In genomic region chr13:36819811-36820140, GRCh38 we compare ENCODE assay signal across 2 cellular contexts.
TF ChIP-seq lines count a peak whose summit lies in the region.

No MANE protein-coding gene starts in this region.

TF ChIP-seq in GM12878, 131 proteins besides CTCF, POLR2A, EP300 and RAD21:
- TF ChIP-seq SP1 (IDR thresholded peaks at IDR 0.05; ENCODE audit: low read depth, low read length) (no peak), ZSCAN29 (IDR thresholded peaks at IDR 0.05) (no peak), E2F4 (IDR thresholded peaks at IDR 0.05; ENCODE audit: low read depth, low read length) (peak; percentile 40; the same call in 1 of the 2 replicates), RCOR1 (conservative IDR thresholded peaks at IDR 0.05; ENCODE audit: low read depth, low read length) (no peak), CBFB (IDR thresholded peaks at IDR 0.05; ENCODE audit: low read depth) (no peak), MLLT1 (IDR thresholded peaks at IDR 0.05) (no peak), BCL11A (IDR thresholded peaks at IDR 0.05; ENCODE audit: low read depth, low read length) (no peak), MAX (IDR thresholded peaks at IDR 0.05; ENCODE audit: low read depth, low read length) (peak; percentile 38; the same call in 1 of the 2 replicates), NFYA (IDR thresholded peaks at IDR 0.05; ENCODE audit: borderline replicate concordance, low read depth, low read length) (no peak), POLR2AphosphoS2 (IDR thresholded peaks at IDR 0.05; ENCODE audit: low read depth, low read length) (no peak), BMI1 (IDR thresholded peaks at IDR 0.05; ENCODE audit: borderline replicate concordance) (no peak), STAT1 (conservative IDR thresholded peaks at IDR 0.05) (no peak), NR2C2 (IDR thresholded peaks at IDR 0.05; ENCODE audit: borderline replicate concordance, control insufficient read depth, insufficient read length, low read depth) (no peak), RUNX3 (IDR thresholded peaks at IDR 0.05; ENCODE audit: low read length) (peak; percentile 55)

TF ChIP-seq in HepG2, 621 proteins besides CTCF, POLR2A, EP300 and RAD21 (continues in another document):
- no peak for TF ChIP-seq MXI1 (IDR thresholded peaks at IDR 0.05; ENCODE audit: borderline replicate concordance, low read depth, low read length)
- no peak for TF ChIP-seq ZNF550 (CRISPR knock-in tag; IDR thresholded peaks at IDR 0.05; ENCODE audit: borderline replicate concordance)
- TF ChIP-seq JUND (CRISPR knock-in tag; IDR thresholded peaks at IDR 0.05): no peak
- no peak for TF ChIP-seq ZNF333 (CRISPR knock-in tag; IDR thresholded peaks at IDR 0.05; ENCODE audit: borderline replicate concordance)
- TF ChIP-seq BCLAF1 (IDR thresholded peaks at IDR 0.05): no peak
- 0 out of 2 replicates have a peak, but pooled peaks have one; percentile 10 for TF ChIP-seq KDM5A (IDR thresholded peaks at IDR 0.05; ENCODE audit: borderline replicate concordance, low read length)
- TF ChIP-seq ZBTB34 (CRISPR knock-in tag; IDR thresholded peaks at IDR 0.05): no peak
- TF ChIP-seq BCL3 (CRISPR knock-in tag; IDR thresholded peaks at IDR 0.05): no peak
- TF ChIP-seq REPIN1 (CRISPR knock-in tag; IDR thresholded peaks at IDR 0.05; ENCODE audit: borderline replicate concordance, low read depth): no peak
- TF ChIP-seq SKI (IDR thresholded peaks at IDR 0.05; ENCODE audit: partially characterized antibody): no peak
- no peak for TF ChIP-seq BRD4 (CRISPR knock-in tag; IDR thresholded peaks at IDR 0.05)
- no peak for TF ChIP-seq KLF6 (CRISPR knock-in tag; IDR thresholded peaks at IDR 0.05)
- TF ChIP-seq ZNF546 (CRISPR knock-in tag; conservative IDR thresholded peaks at IDR 0.05): no peak
- TF ChIP-seq TFDP1 (CRISPR knock-in tag; IDR thresholded peaks at IDR 0.05; ENCODE audit: borderline replicate concordance): 0 out of 2 replicates have a peak, but pooled peaks have one; percentile 44
- TF ChIP-seq MXD1 (CRISPR knock-in tag; IDR thresholded peaks at IDR 0.05): no peak
- TF ChIP-seq TFE3 (CRISPR knock-in tag; IDR thresholded peaks at IDR 0.05): no peak
- TF ChIP-seq ZNF264 (CRISPR knock-in tag; IDR thresholded peaks at IDR 0.05): no peak
- TF ChIP-seq GATAD2A (CRISPR knock-in tag; IDR thresholded peaks at IDR 0.05): no peak
- no peak; the same call in 1 of the 2 replicates for TF ChIP-seq PITX1 (CRISPR knock-in tag; IDR thresholded peaks at IDR 0.05)
- TF ChIP-seq ARID3A (IDR thresholded peaks at IDR 0.05; ENCODE audit: low read depth, low read length): no peak
- TF ChIP-seq CREB3 (CRISPR knock-in tag; IDR thresholded peaks at IDR 0.05): no peak
- no peak for TF ChIP-seq ZFP36L1 (CRISPR knock-in tag; IDR thresholded peaks at IDR 0.05)
- no peak for TF ChIP-seq ZBTB20 (CRISPR knock-in tag; IDR thresholded peaks at IDR 0.05; ENCODE audit: borderline replicate concordance, low read depth)
- no peak for TF ChIP-seq IRF2 (CRISPR knock-in tag; IDR thresholded peaks at IDR 0.05)
- TF ChIP-seq ZNF615 (CRISPR knock-in tag; IDR thresholded peaks at IDR 0.05; ENCODE audit: borderline replicate concordance): no peak
- no peak for TF ChIP-seq KLF11 (CRISPR knock-in tag; IDR thresholded peaks at IDR 0.05)
- TF ChIP-seq MBD4 (IDR thresholded peaks at IDR 0.05; ENCODE audit: borderline replicate concordance, low read length): no peak
- TF ChIP-seq ZBTB14 (CRISPR knock-in tag; IDR thresholded peaks at IDR 0.05): no peak
- TF ChIP-seq SKIL (CRISPR knock-in tag; IDR thresholded peaks at IDR 0.05; ENCODE audit: borderline replicate concordance): 0 out of 2 replicates have a peak, but pooled peaks have one; percentile 22
- TF ChIP-seq HNRNPH1 (optimal IDR thresholded peaks at IDR 0.05; ENCODE audit: low read depth, low read length): no peak
- TF ChIP-seq RFX5 (IDR thresholded peaks at IDR 0.05; ENCODE audit: low read depth, low read length): no peak
- TF ChIP-seq ATF5 (CRISPR knock-in tag; IDR thresholded peaks at IDR 0.05; ENCODE audit: low read depth): 0 out of 2 replicates have a peak, but pooled peaks have one; percentile 64
- TF ChIP-seq ZNF33B (CRISPR knock-in tag; IDR thresholded peaks at IDR 0.05): no peak
- no peak for TF ChIP-seq ETV5 (CRISPR knock-in tag; IDR thresholded peaks at IDR 0.05; ENCODE audit: borderline replicate concordance)
- TF ChIP-seq SMAD3 (CRISPR knock-in tag; IDR thresholded peaks at IDR 0.05): no peak
- TF ChIP-seq SMARCE1 (IDR thresholded peaks at IDR 0.05; ENCODE audit: borderline replicate concordance): no peak
- TF ChIP-seq MAX (IDR thresholded peaks at IDR 0.05): peak; percentile 52; the same call in 1 of the 2 replicates
- no peak for TF ChIP-seq KAT2B (IDR thresholded peaks at IDR 0.05; ENCODE audit: borderline replicate concordance, low read depth, low read length)
- no peak for TF ChIP-seq TEAD2 (CRISPR knock-in tag; IDR thresholded peaks at IDR 0.05)
- TF ChIP-seq ARNTL (CRISPR knock-in tag; IDR thresholded peaks at IDR 0.05): no peak
- TF ChIP-seq ARNT (IDR thresholded peaks at IDR 0.05): no peak
- TF ChIP-seq ZNF343 (CRISPR knock-in tag; IDR thresholded peaks at IDR 0.05): 0 out of 2 replicates have a peak, but pooled peaks have one; percentile 29
- no peak for TF ChIP-seq MAFK (conservative IDR thresholded peaks at IDR 0.05 in 1 of 2, IDR thresholded peaks at IDR 0.05 in 1 of 2; ENCODE audit: low read length in 2 of 2)
- TF ChIP-seq ZNF570 (CRISPR knock-in tag; IDR thresholded peaks at IDR 0.05; ENCODE audit: borderline replicate concordance): no peak
- no peak for TF ChIP-seq ZNF124 (CRISPR knock-in tag; IDR thresholded peaks at IDR 0.05)
- TF ChIP-seq ZNF788 (CRISPR knock-in tag; IDR thresholded peaks at IDR 0.05; ENCODE audit: borderline replicate concordance): 0 out of 2 replicates have a peak, but pooled peaks have one; percentile 41
